ENCODE assay signal across 14 cellular contexts in genomic region chr3:46607603-46608028, GRCh38. TPM values are rescaled to one million over a fixed set of nuclear protein-coding genes. Genes with fewer than 3 reads are reported as not detected.
DNase-seq lines count a peak whose midpoint lies in the region; ATAC-seq and TF ChIP-seq lines count a peak whose summit lies in the region.
"Had no signal": no experiment of that assay in that cellular context is flagged by ENCODE, and none has a peak within 500 bp of the region (broad histone marks: within the 10 kb centered on the region; RNA-seq: fewer than 3 reads in every experiment).

No MANE protein-coding gene starts in this region.

- TF ChIP-seq CTCF in OCI-LY7 (conservative IDR thresholded peaks at IDR 0.05; ENCODE audit: low read length), result peak; percentile 38; the same call in 1 of the 2 replicates
- TF ChIP-seq CTCF in epithelial cell of proximal tubule (conservative IDR thresholded peaks at IDR 0.05; ENCODE audit: low read depth, low read length), result peak; percentile 4
- no peak for TF ChIP-seq CTCF in sigmoid colon (IDR thresholded peaks at IDR 0.05)

- CTCF ChIA-PET in OCI-LY7 (lab: Charles Lee; ENCODE audit: unreplicated experiment), result no interaction called here

- POLR2A ChIA-PET in OCI-LY7 (lab: Charles Lee), result interaction anchor here (0.7 kb wide), 1 partner anchor 120 kb away, joined by 3 read pairs; no protein-coding TSS in a partner anchor

- H3K4me3 ChIP-seq in OCI-LY7 (ENCODE audit: low read depth, low read length, poor library complexity, severe bottlenecking) (no peak overlapping the region), epithelial cell of proximal tubule (ENCODE audit: low read depth, low read length) (no peak overlapping the region), sigmoid colon (no peak overlapping the region)
- H3K4me3 ChIP-seq: transverse colon had no signal

- no peaks in the 10 kb centered on the region for H3K79me2 ChIP-seq in OCI-LY7 (ENCODE audit: insufficient read depth, low read depth, low read length)

- H2AFZ ChIP-seq in OCI-LY7 (ENCODE audit: low read length), result no peak overlapping the region

- 78 to 89% methylated on average over 6 of the region's 6 CpGs for WGBS in sigmoid colon, 2 donors

- intact Hi-C loops in OCI-LY7 (cut with micrococcal nuclease; ENCODE audit: unreplicated experiment) (no loop called here), sciatic nerve (cut with DNase I) (no loop called here), sigmoid colon (cut with DNase I) (no loop called here)

- no peaks in the 10 kb centered on the region for H4K20me1 ChIP-seq in OCI-LY7 (ENCODE audit: insufficient read depth, low read length)

- H3K36me3 ChIP-seq in OCI-LY7 (ENCODE audit: insufficient read depth, low read length) (no peaks in the 10 kb centered on the region), sigmoid colon (no peaks in the 10 kb centered on the region)
- H3K36me3 ChIP-seq: transverse colon had no signal

- no peak for TF ChIP-seq POLR2A in sigmoid colon (IDR thresholded peaks at IDR 0.05)

- H3K4me2 ChIP-seq in OCI-LY7 (ENCODE audit: low read length), result no peak overlapping the region

- no peak for TF ChIP-seq EP300 in sigmoid colon (IDR thresholded peaks at IDR 0.05)

- H3K4me1 ChIP-seq in OCI-LY7 (ENCODE audit: insufficient read depth, low read length, poor library complexity, severe bottlenecking) (no peaks in the 10 kb centered on the region), sigmoid colon (no peaks in the 10 kb centered on the region)
- H3K4me1 ChIP-seq: transverse colon had no signal

- H3K9me2 ChIP-seq in OCI-LY7 (ENCODE audit: insufficient read depth, low read length), result no peaks in the 10 kb centered on the region

- no TSS peak for BruUV-seq in OCI-LY7 (replicated peaks; lab: Mats Ljungman, UMichigan)

- H3K27ac ChIP-seq in OCI-LY7 (ENCODE audit: low read depth, low read length, poor library complexity, severe bottlenecking) (no peak overlapping the region), sigmoid colon (no peak overlapping the region)
- H3K27ac ChIP-seq: transverse colon had no signal

- no peaks in the 10 kb centered on the region for H3K27me3 ChIP-seq in sigmoid colon
- H3K27me3 ChIP-seq: transverse colon had no signal

- DNase-seq in NCI-H524 (lab: John Stamatoyannopoulos, UW) (peak; percentile 3 to 28), NCI-H524 treated with DMSO at 0.1 percent for 48 hours (lab: John Stamatoyannopoulos, UW) (no peak), OCI-LY7 (ENCODE audit: low spot score) (no peak), epithelial cell of proximal tubule (ENCODE audit: low read depth) (no peak), sciatic nerve (ENCODE audit: low spot score) (no peak), sigmoid colon (no peak), dedifferentiated amniotic fluid mesenchymal stem cell (ENCODE audit: extremely low spot score) (no peak)
- DNase-seq: GF-D8, HFFc6, NCI-H187, transverse colon had no signal

- H3K9me3 ChIP-seq in OCI-LY7 (ENCODE audit: low read length) (no peaks in the 10 kb centered on the region), sigmoid colon (no peaks in the 10 kb centered on the region)
- H3K9me3 ChIP-seq: transverse colon had no signal

- ATAC-seq in sciatic nerve, result peak; percentile 66
- ATAC-seq in HG02870 (IDR thresholded peaks at IDR 0.05; ENCODE audit: unreplicated experiment), result no peak

RNA-seq across cellular contexts. Expression of gene FAM240A, which starts 4.7 kb away (rescaled TPM):
- total RNA-seq in OCI-LY7 (2014; rRNA removed; shearing (Covaris generic)), result not detected in 2 replicates
- total RNA-seq in OCI-LY7 (2022) (not detected in 2 replicates), epithelial cell of proximal tubule (not detected in 2 replicates), sciatic nerve (not detected), sigmoid colon (not detected)
- not detected for polyA plus RNA-seq in sigmoid colon
- total RNA-seq: HFFc6, mesenteric fat pad, renal cortical epithelial cell, transverse colon had no signal

RNA-seq across cellular contexts. Expression of gene LRRC2, which starts 41.5 kb away (rescaled TPM):
- total RNA-seq in OCI-LY7 (2014; rRNA removed; shearing (Covaris generic)), result 2.0 and 2.4 TPM in 2 replicates
- total RNA-seq in OCI-LY7 (2022) (1.9 and 2.2 TPM in 2 replicates), epithelial cell of proximal tubule (not detected in 2 replicates), sciatic nerve (2.2 TPM), sigmoid colon (10 to 100 TPM in 1 of 4 donors, 1 to 10 TPM in 3; 3.6 to 11.1 (median 5.8) TPM)
- polyA plus RNA-seq in sigmoid colon, result 1 to 10 TPM in 1 of 3 donors, under 1 TPM in 2; 0.46 to 2.4 (median 0.69) TPM

Comparison
In these comparisons a context has a peak if more than half of its experiments do, and no peak if none do; other contexts are left out.
1. DNase-seq: peak in NCI-H524 (2 of 2); none in NCI-H524 treated with DMSO at 0.1 percent for 48 hours (single experiment), OCI-LY7 (single experiment), epithelial cell of proximal tubule (single experiment), sciatic nerve (single experiment), sigmoid colon (single experiment) and dedifferentiated amniotic fluid mesenchymal stem cell (single experiment).
2. CTCF ChIP-seq: peak in OCI-LY7 (single experiment) and epithelial cell of proximal tubule (single experiment); none in sigmoid colon (0 of 4).